In the genomic region with DNA sequence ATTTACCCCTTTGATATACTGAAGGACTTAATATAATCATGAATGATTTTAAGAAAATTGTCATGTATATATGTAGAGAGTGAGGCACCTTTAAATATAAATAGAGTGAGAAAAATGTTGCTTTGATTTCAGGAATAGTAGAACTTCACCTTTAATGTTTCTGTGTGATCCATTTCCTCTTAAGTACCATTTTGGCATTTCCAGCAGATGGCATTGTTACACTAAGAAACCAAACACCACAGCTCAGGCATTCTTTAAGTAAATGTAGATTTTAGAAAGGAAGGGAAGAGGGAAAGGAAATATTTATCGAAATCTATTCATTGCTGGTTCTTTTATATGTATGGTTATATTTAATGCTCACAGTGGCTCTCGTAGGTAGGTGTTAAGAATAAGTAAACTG, we compare ENCODE assay signal across 8 cellular contexts.
DNase-seq lines count a peak whose midpoint lies in the region; ATAC-seq, FAIRE-seq and TF ChIP-seq lines count a peak whose summit lies in the region.

No MANE protein-coding gene starts in this region.

- no peak for TF ChIP-seq POLR2A in A549 (IDR thresholded peaks at IDR 0.05; ENCODE audit: low read length)

- POLR2A ChIA-PET in A549 (lab: Yijun Ruan, JAX), result no interaction called here

- peak; percentile 41 for TF ChIP-seq CTCF in A549 (IDR thresholded peaks at IDR 0.05)
- TF ChIP-seq CTCF in dorsolateral prefrontal cortex (IDR thresholded peaks at IDR 0.05 in 54 of 56, conservative IDR thresholded peaks at IDR 0.05 in 2 of 56; ENCODE audit: low read depth in 1 of 56, partially characterized antibody in 56 of 56), result peak in 48 of 56 donors; percentile 21 to 70 (median 44)
- no peak for TF ChIP-seq CTCF in omental fat pad (IDR thresholded peaks at IDR 0.05)

- CTCF ChIA-PET in A549 (lab: Yijun Ruan, JAX), result interaction anchor here (0.6 kb wide), 1 partner anchor 1104 kb away, joined by 3 read pairs; no protein-coding TSS in a partner anchor

- no peak overlapping the region for H3K4me2 ChIP-seq in A549

- 0% methylated on average over 2 of the region's 2 CpGs for WGBS in A549 (ENCODE audit: missing lambda C conversion rate)

- ATAC-seq in A549 (no peak), HG03432 (IDR thresholded peaks at IDR 0.05; ENCODE audit: unreplicated experiment) (peak; percentile 58), omental fat pad (ENCODE audit: low FRiP score) (no peak)

- no peak overlapping the region for H3K27ac ChIP-seq in A549
- no peak overlapping the region for H3K27ac ChIP-seq in dorsolateral prefrontal cortex

- DNase-seq in A549 (ENCODE audit: low read depth in 1 of 2, low spot score in 1 of 2) (peak in 1 of 2 experiments; percentile 57), NCI-H524 (lab: John Stamatoyannopoulos, UW) (peak; percentile 76 to 83), dorsolateral prefrontal cortex (no peak), retina (peak; percentile 7), omental fat pad (ENCODE audit: low spot score) (no peak), posterior vena cava (ENCODE audit: low spot score) (no peak)
- no peak for DNase-seq in effector CD8-positive, alpha-beta T cell (lab: John Stamatoyannopoulos, UW)

- H3K27me3 ChIP-seq in dorsolateral prefrontal cortex, result no peaks in the 10 kb centered on the region

- H3K4me3 ChIP-seq in A549, result no peak overlapping the region
- no peak overlapping the region for H3K4me3 ChIP-seq in dorsolateral prefrontal cortex

- FAIRE-seq in A549 (lab: Jason Lieb, UNC), result no peak

- no peaks in the 10 kb centered on the region for H3K4me1 ChIP-seq in A549

- no peaks in the 10 kb centered on the region for H3K9me3 ChIP-seq in A549

- intact Hi-C loops in dorsolateral prefrontal cortex (cut with DNase I), result no loop called here
- intact Hi-C loops in posterior vena cava (cut with DNase I), result no loop called here

- TF ChIP-seq EP300 in A549 (IDR thresholded peaks at IDR 0.05), result no peak

- peak; percentile 58 to 59 for TF ChIP-seq RAD21 in A549 (conservative IDR thresholded peaks at IDR 0.05 in 1 of 2, IDR thresholded peaks at IDR 0.05 in 1 of 2)

TF ChIP-seq in A549, 52 proteins besides CTCF, POLR2A, EP300 and RAD21:
- TF ChIP-seq, protein P1, sequence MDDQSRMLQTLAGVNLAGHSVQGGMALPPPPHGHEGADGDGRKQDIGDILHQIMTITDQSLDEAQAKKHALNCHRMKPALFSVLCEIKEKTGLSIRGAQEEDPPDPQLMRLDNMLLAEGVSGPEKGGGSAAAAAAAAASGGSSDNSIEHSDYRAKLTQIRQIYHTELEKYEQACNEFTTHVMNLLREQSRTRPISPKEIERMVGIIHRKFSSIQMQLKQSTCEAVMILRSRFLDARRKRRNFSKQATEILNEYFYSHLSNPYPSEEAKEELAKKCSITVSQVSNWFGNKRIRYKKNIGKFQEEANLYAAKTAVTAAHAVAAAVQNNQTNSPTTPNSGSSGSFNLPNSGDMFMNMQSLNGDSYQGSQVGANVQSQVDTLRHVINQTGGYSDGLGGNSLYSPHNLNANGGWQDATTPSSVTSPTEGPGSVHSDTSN (IDR thresholded peaks at IDR 0.05), result no peak
- TF ChIP-seq FOSL2 (IDR thresholded peaks at IDR 0.05) (no peak), FOSL2 (CRISPR knock-in tag; IDR thresholded peaks at IDR 0.05) (no peak), PHF8 (IDR thresholded peaks at IDR 0.05; ENCODE audit: borderline replicate concordance, low read depth) (no peak), SMC3 (IDR thresholded peaks at IDR 0.05) (peak; percentile 35; the same call in 1 of the 3 replicates)

Comparison
In these comparisons a context has a peak if more than half of its experiments do, and no peak if none do; other contexts are left out.
1. DNase-seq: peak in NCI-H524 (2 of 2) and retina (single experiment); none in dorsolateral prefrontal cortex (0 of 10), omental fat pad (single experiment), posterior vena cava (single experiment) and effector CD8-positive, alpha-beta T cell (single experiment).
2. CTCF ChIP-seq: peak in A549 (single experiment) and dorsolateral prefrontal cortex (48 of 56); none in omental fat pad (0 of 3).